24 cellular contexts compared by ENCODE assay signal in the genomic region with DNA sequence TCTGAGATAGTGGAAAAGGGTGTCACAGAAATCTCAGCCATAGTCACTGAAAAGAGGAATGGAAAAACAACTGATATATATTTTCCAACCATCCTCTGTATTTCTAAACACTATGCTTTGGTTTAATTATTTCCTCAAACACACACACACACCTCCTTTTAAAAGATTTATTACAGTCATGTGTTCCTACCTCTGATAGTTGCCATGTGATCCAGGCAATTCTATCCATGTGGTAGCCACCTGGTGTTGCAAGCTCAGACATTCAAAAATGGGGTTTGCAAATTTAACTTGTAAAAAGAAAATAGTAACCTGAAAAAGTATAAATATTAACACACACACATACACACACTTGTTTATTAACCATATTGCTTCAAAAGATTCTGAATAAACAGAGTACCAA.
"Had no signal": no experiment of that assay in that cellular context is flagged by ENCODE, and none has a peak within 500 bp of the region (broad histone marks: within the 10 kb centered on the region; RNA-seq: fewer than 3 reads in every experiment).

No MANE protein-coding gene starts in this region.

- DNase-seq: heart right ventricle; hippocampal formation; kidney glomerular epithelial cell; left cardiac atrium; left ventricle myocardium inferior; midbrain; naive thymus-derived CD8-positive, alpha-beta T cell; occipital lobe; psoas muscle; right lobe of liver; stimulated activated CD4-positive, alpha-beta T cell treated with anti-CD3 and anti-CD28 coated beads, Interleukin-12 subunit alpha, Interleukin-12 subunit beta, amount 100 ng/mL, for 4 hours; stimulated activated CD4-positive, alpha-beta T cell treated with anti-CD3 and anti-CD28 coated beads, Interleukin-15, amount 100 ng/mL, for 24 hours; stimulated activated CD4-positive, alpha-beta T cell treated with anti-CD3 and anti-CD28 coated beads, Interleukin-2, amount 100 ng/mL, for 24 hours; stimulated activated CD4-positive, alpha-beta T cell treated with anti-CD3 and anti-CD28 coated beads, Interleukin-4, amount 100 ng/mL, for 1 hour; stimulated activated naive B cell treated with anti-CD40 and anti-IgM and Interleukin-4, amounts not matched to agents 10 μg/mL and 1 μg/mL and 100 μg/mL, for 72 hours; stimulated activated naive CD8-positive, alpha-beta T cell treated with anti-CD3 and anti-CD28 coated beads, Interleukin-15, Interleukin-2, amounts not matched to agents 100 U/mL and 50 U/mL, for 24 hours; stomach; testis; thyroid gland; transverse colon; upper lobe of left lung had no signal

- H3K4me3 Mint-ChIP-seq: memory B cell; naive thymus-derived CD8-positive, alpha-beta T cell; nephron; neural progenitor cell; stimulated activated naive B cell treated with anti-CD40 and anti-IgM and Interleukin-4, amounts not matched to agents 10 μg/mL and 1 μg/mL and 100 μg/mL, for 72 hours had no signal

- ATAC-seq: heart right ventricle; left cardiac atrium; naive thymus-derived CD8-positive, alpha-beta T cell; psoas muscle; right lobe of liver; stimulated activated naive B cell treated with anti-CD40 and anti-IgM and Interleukin-4, amounts not matched to agents 10 μg/mL and 1 μg/mL and 100 μg/mL, for 72 hours; stimulated activated naive CD8-positive, alpha-beta T cell treated with anti-CD3 and anti-CD28 coated beads, Interleukin-15, Interleukin-2, amounts not matched to agents 100 U/mL and 50 U/mL, for 24 hours had no signal

- H3K4me1 Mint-ChIP-seq: memory B cell; naive thymus-derived CD8-positive, alpha-beta T cell; nephron; neural progenitor cell had no signal

- H3K36me3 Mint-ChIP-seq: memory B cell; neural progenitor cell; stimulated activated naive B cell treated with anti-CD40 and anti-IgM and Interleukin-4, amounts not matched to agents 10 μg/mL and 1 μg/mL and 100 μg/mL, for 72 hours had no signal

- H3K27ac Mint-ChIP-seq: memory B cell; naive thymus-derived CD8-positive, alpha-beta T cell; neural progenitor cell; stimulated activated naive B cell treated with anti-CD40 and anti-IgM and Interleukin-4, amounts not matched to agents 10 μg/mL and 1 μg/mL and 100 μg/mL, for 72 hours had no signal
